ENCODE assay signal across 10 cellular contexts in genomic region chr11:35151241-35151640, GRCh38. TPM values are rescaled to one million over a fixed set of nuclear protein-coding genes. Genes with fewer than 3 reads are reported as not detected.
DNase-seq lines count a peak whose midpoint lies in the region; TF ChIP-seq lines count a peak whose summit lies in the region.
"Had no signal": no experiment of that assay in that cellular context is flagged by ENCODE, and none has a peak within 500 bp of the region (broad histone marks: within the 10 kb centered on the region; RNA-seq: fewer than 3 reads in every experiment).

No MANE protein-coding gene starts in this region.

- peaks cover 30% of the 10 kb centered on the region for H3F3A ChIP-seq in SK-N-SH (replicated peaks; ENCODE audit: insufficient read depth)
- no peaks in the 10 kb centered on the region for H3F3A ChIP-seq in neural progenitor cell (ENCODE audit: low read depth)

- no peak for TF ChIP-seq RAD21 in SK-N-SH (IDR thresholded peaks at IDR 0.05; ENCODE audit: low read length)

- peaks cover 0 to 29% of the 10 kb centered on the region in 2 experiments; a peak in 3 of 4 replicates for H3K4me1 ChIP-seq in SK-N-SH (ENCODE audit: control insufficient read depth in 1 of 2, insufficient read depth in 2 of 2, low read depth in 1 of 2, low read length in 1 of 2)
- H3K4me1 ChIP-seq in effector memory CD4-positive, alpha-beta T cell (ENCODE audit: control insufficient read depth, insufficient read depth, low read length, poor library complexity, severe bottlenecking): peaks cover 85% of the 10 kb centered on the region
- peaks cover 14 to 20% of the 10 kb centered on the region in 2 experiments for H3K4me1 ChIP-seq in neutrophil (ENCODE audit: control insufficient read depth in 1 of 2, insufficient read depth in 1 of 2, low read depth in 1 of 2, low read length in 1 of 2)
- no peaks in the 10 kb centered on the region for H3K4me1 ChIP-seq in neural progenitor cell

- H3K36me3 Mint-ChIP-seq in neural progenitor cell: no peaks in the 10 kb centered on the region

- no peaks in the 10 kb centered on the region for H3K9me2 ChIP-seq in SK-N-SH

- peaks cover 92% of the 10 kb centered on the region for H4K20me1 ChIP-seq in SK-N-SH (ENCODE audit: insufficient read depth)
- H4K20me1 ChIP-seq in neural progenitor cell (ENCODE audit: low read depth): no peaks in the 10 kb centered on the region

- peaks cover 2% of the 10 kb centered on the region for H3K27me3 Mint-ChIP-seq in neural progenitor cell (ENCODE audit: insufficient read depth, low read depth)

- no peak overlapping the region for H3K27ac Mint-ChIP-seq in neural progenitor cell
- H3K27ac Mint-ChIP-seq: H9 had no signal

- H3K4me2 ChIP-seq in SK-N-SH: peak overlapping the region; percentile 9
- H3K4me2 ChIP-seq in neural progenitor cell: no peak overlapping the region

- H3K9me3 ChIP-seq in SK-N-SH (no peaks in the 10 kb centered on the region), neutrophil (no peaks in the 10 kb centered on the region), WERI-Rb-1 (ENCODE audit: severe bottlenecking) (peaks cover 3% of the 10 kb centered on the region), neural progenitor cell (ENCODE audit: low read depth) (no peaks in the 10 kb centered on the region)
- H3K9me3 ChIP-seq in effector memory CD4-positive, alpha-beta T cell (ENCODE audit: control insufficient read depth, low read length): no peaks in the 10 kb centered on the region
- H3K9me3 ChIP-seq: tibial artery had no signal

- CTCF ChIA-PET in SK-N-SH (lab: Yijun Ruan, JAX): no interaction called here

- H3K27ac ChIP-seq in SK-N-SH (ENCODE audit: low read depth in 2 of 2, low read length in 1 of 2) (peak overlapping the region in 1 of 2 experiments; percentile 56; a peak in 2 of 4 replicates), neutrophil (peak overlapping the region; percentile 0), WERI-Rb-1 (no peak overlapping the region), neural progenitor cell (no peak overlapping the region)
- H3K27ac ChIP-seq in effector memory CD4-positive, alpha-beta T cell (ENCODE audit: insufficient read depth, low read length, poor library complexity, severe bottlenecking): peak overlapping the region; percentile 24

- H3K36me3 ChIP-seq in SK-N-SH (replicated peaks in 1 of 2; ENCODE audit: control insufficient read depth in 1 of 2, insufficient read depth in 2 of 2, low read length in 1 of 2) (peaks cover 0 to 62% of the 10 kb centered on the region in 2 experiments), neutrophil (peaks cover 11% of the 10 kb centered on the region), WERI-Rb-1 (no peaks in the 10 kb centered on the region), neural progenitor cell (no peaks in the 10 kb centered on the region)
- peaks cover 39% of the 10 kb centered on the region for H3K36me3 ChIP-seq in effector memory CD4-positive, alpha-beta T cell (ENCODE audit: control insufficient read depth, insufficient read depth, low read length)
- H3K36me3 ChIP-seq: tibial artery had no signal

- no peak for TF ChIP-seq EP300 in SK-N-SH (IDR thresholded peaks at IDR 0.05; ENCODE audit: borderline replicate concordance in 1 of 2, low read depth in 1 of 2, low read length in 1 of 2)

- H3K4me3 ChIP-seq in SK-N-SH (ENCODE audit: low read depth in 2 of 2, low read length in 1 of 2) (no peak overlapping the region), neutrophil (ENCODE audit: low read depth in 1 of 2, low read length in 1 of 2) (no peak overlapping the region), WERI-Rb-1 (ENCODE audit: low read depth, low read length) (no peak overlapping the region), neural progenitor cell (no peak overlapping the region)
- H3K4me3 ChIP-seq in effector memory CD4-positive, alpha-beta T cell (ENCODE audit: insufficient read depth, low read depth, low read length, poor library complexity, severe bottlenecking): no peak overlapping the region
- H3K4me3 ChIP-seq: tibial artery had no signal

- H3K4me3 Mint-ChIP-seq in neural progenitor cell: no peak overlapping the region
- H3K4me3 Mint-ChIP-seq: H9 had no signal

- H3K9me3 Mint-ChIP-seq in neural progenitor cell: no peaks in the 10 kb centered on the region
- H3K9me3 Mint-ChIP-seq: H9 had no signal

- TF ChIP-seq CTCF in SK-N-SH (IDR thresholded peaks at IDR 0.05) (no peak), neutrophil (IDR thresholded peaks at IDR 0.05) (no peak), WERI-Rb-1 (IDR thresholded peaks at IDR 0.05; ENCODE audit: low read depth, low read length) (no peak), neural progenitor cell (IDR thresholded peaks at IDR 0.05) (no peak)

- H2AFZ ChIP-seq in SK-N-SH (ENCODE audit: low read depth): no peak overlapping the region
- H2AFZ ChIP-seq in neural progenitor cell (replicated peaks): no peak overlapping the region

- POLR2A ChIA-PET in SK-N-SH (lab: Yijun Ruan, JAX): no interaction called here

- 63% methylated on average over 1 of the region's 1 CpG for WGBS in SK-N-SH (ENCODE audit: low lambda C conversion rate)

- no peaks in the 10 kb centered on the region for H3K4me1 Mint-ChIP-seq in neural progenitor cell

- DNase-seq in EL (peak; percentile 40), SK-N-SH (no peak), WERI-Rb-1 (no peak), mesenteric fat pad (ENCODE audit: low spot score) (no peak), NCI-H2196 treated with DMSO at 0.1 percent for 48 hours (lab: John Stamatoyannopoulos, UW; ENCODE audit: unreplicated experiment) (no peak), neural progenitor cell (ENCODE audit: low spot score) (no peak)
- no peak for DNase-seq in effector memory CD4-positive, alpha-beta T cell
- DNase-seq: tibial artery had no signal

- peaks cover 100% of the 10 kb centered on the region for H3K79me2 ChIP-seq in SK-N-SH (ENCODE audit: insufficient read depth)
- H3K79me2 ChIP-seq in neural progenitor cell (ENCODE audit: low read depth): no peaks in the 10 kb centered on the region

- H3K9ac ChIP-seq in SK-N-SH (no peak overlapping the region), neural progenitor cell (no peak overlapping the region)

- H3K27me3 ChIP-seq in SK-N-SH (ENCODE audit: insufficient read depth): no peaks in the 10 kb centered on the region
- H3K27me3 ChIP-seq in effector memory CD4-positive, alpha-beta T cell (replicated peaks; ENCODE audit: control insufficient read depth, insufficient read depth, low read length, poor library complexity, severe bottlenecking): no peaks in the 10 kb centered on the region
- H3K27me3 ChIP-seq in neutrophil: no peaks in the 10 kb centered on the region
- no peaks in the 10 kb centered on the region for H3K27me3 ChIP-seq in WERI-Rb-1 (ENCODE audit: insufficient read depth, low read depth, severe bottlenecking)
- H3K27me3 ChIP-seq in neural progenitor cell: no peaks in the 10 kb centered on the region
- H3K27me3 ChIP-seq: tibial artery had no signal

TF ChIP-seq in SK-N-SH, 30 proteins besides CTCF, POLR2A, EP300 and RAD21:
- TF ChIP-seq JUND (IDR thresholded peaks at IDR 0.05) (0 out of 2 replicates have a peak, but pooled peaks have one; percentile 14), RXRA (IDR thresholded peaks at IDR 0.05; ENCODE audit: borderline replicate concordance, low read depth) (peak; percentile 27; the same call in 1 of the 2 replicates), PBX3 (IDR thresholded peaks at IDR 0.05) (peak; percentile 40), SIN3A (IDR thresholded peaks at IDR 0.05; ENCODE audit: borderline replicate concordance, low read depth, low read length) (no peak), TCF12 (IDR thresholded peaks at IDR 0.05) (peak; percentile 24; the same call in 1 of the 2 replicates)

RNA-seq across cellular contexts. Expression of gene CD44, which starts 12.3 kb away (rescaled TPM):
- polyA plus RNA-seq in SK-N-SH (2012; rRNA removed): 457 and 550 TPM in 2 replicates
- polyA plus RNA-seq in SK-N-SH (2012; cell fraction: cytosol; rRNA removed): 360 and 443 TPM in 2 replicates
- polyA plus RNA-seq in SK-N-SH (2012; cell fraction: nucleus; rRNA removed): 271 and 426 TPM in 2 replicates
- total RNA-seq in mesenteric fat pad (280 TPM), neural progenitor cell (ENCODE audit: low replicate concordance) (1.4 and 1.7 TPM in 2 replicates)

Comparison
In these comparisons a context has a peak if more than half of its experiments do, and no peak if none do; other contexts are left out.
1. H3K27ac ChIP-seq: peak in effector memory CD4-positive, alpha-beta T cell (single experiment) and neutrophil (single experiment); none in WERI-Rb-1 (single experiment) and neural progenitor cell (single experiment).
2. RNA of gene CD44, which starts 12.3 kb away (total RNA-seq): 280 TPM in mesenteric fat pad (single experiment); 1.4 to 1.7 TPM in neural progenitor cell; every median in the first group is over 100 times any median in the second.